20 cellular contexts compared by ENCODE assay signal in the genomic region with DNA sequence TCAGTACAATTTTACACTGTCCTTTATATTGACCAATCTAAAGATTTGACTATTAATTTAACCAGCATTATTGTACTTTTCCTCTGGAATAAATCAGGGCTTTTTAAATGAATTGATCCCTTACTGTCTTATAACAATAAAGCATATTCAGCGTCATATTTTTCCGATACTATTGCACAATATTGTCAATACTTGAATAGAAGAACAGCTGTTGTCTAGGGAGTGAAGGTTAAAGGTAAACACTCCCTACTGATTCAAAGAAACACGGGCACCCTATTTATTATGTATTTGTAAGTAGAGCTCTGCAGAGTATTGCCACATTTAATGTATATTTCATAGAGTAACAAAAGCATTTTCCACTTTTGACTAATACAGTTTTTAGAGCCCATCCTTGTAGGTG.
"Had no signal": no experiment of that assay in that cellular context is flagged by ENCODE, and none has a peak within 500 bp of the region (broad histone marks: within the 10 kb centered on the region; RNA-seq: fewer than 3 reads in every experiment).

No MANE protein-coding gene starts in this region.

- H3K9ac ChIP-seq: SK-N-SH had no signal

- DNase-seq: Karpas-422, KG1, MG63, NCI-H1092, NCI-H1105 treated with DMSO at 0.1 percent for 48 hours, NCI-H1417 treated with DMSO at 0.1 percent for 48 hours, NCI-H1694, NCI-H187 treated with DMSO at 0.1 percent for 48 hours, NCI-H2081, NCI-H2107, NCI-H2227 treated with DMSO at 0.1 percent for 48 hours, NCI-H524, NCI-H526 treated with DMSO at 0.1 percent for 48 hours, NCI-H774, Right ventricle myocardium superior, RPMI8226, SK-N-SH, SW 1271, T-cell had no signal

- ATAC-seq: T-cell had no signal

- H3K9me3 ChIP-seq: MG63, SK-N-SH had no signal

- FAIRE-seq: RCC 7860 had no signal

- H3K36me3 ChIP-seq: MG63 had no signal

- H3K4me3 ChIP-seq: MG63 had no signal

- H3K27me3 ChIP-seq: MG63 had no signal

- H3K4me2 ChIP-seq: SK-N-SH had no signal
